19 cellular contexts compared by ENCODE assay signal in the genomic region with DNA sequence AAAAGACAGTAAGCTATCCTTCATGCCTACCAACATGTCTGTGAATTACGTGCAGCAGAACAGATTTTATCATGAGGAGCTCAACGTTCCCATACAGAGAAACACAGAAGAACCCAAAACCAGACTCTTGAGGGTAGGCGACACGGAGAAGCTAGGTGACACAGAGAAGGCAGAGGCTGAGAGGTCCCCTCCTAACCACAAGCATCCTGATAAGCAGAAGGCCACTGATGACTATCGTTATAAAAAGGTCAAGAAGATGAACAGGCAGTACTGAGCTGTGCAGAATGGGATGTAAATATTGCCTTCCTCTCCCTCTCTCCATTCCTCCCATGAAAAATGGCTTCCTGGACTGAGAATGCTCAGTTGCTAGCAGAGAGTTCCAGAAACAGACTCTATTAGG.
DNase-seq lines count a peak whose midpoint lies in the region; ATAC-seq, FAIRE-seq and TF ChIP-seq lines count a peak whose summit lies in the region.
"Had no signal": no experiment of that assay in that cellular context is flagged by ENCODE, and none has a peak within 500 bp of the region (broad histone marks: within the 10 kb centered on the region; RNA-seq: fewer than 3 reads in every experiment).

No MANE protein-coding gene starts in this region.

- peaks cover 5% of the 10 kb centered on the region for H3K4me1 Mint-ChIP-seq in activated T-cell treated with anti-CD3 and anti-CD28 coated beads, Interleukin-2, amount 50 U/mL, for 72 hours (ENCODE audit: low read depth)
- H3K4me1 Mint-ChIP-seq: CD4-positive, CD25-positive, alpha-beta regulatory T cell; CD8-positive, alpha-beta memory T cell; H9 had no signal

- H2AK5ac ChIP-seq in IMR-90 (ENCODE audit: low read depth, low read length) (no peak overlapping the region), H1 (ENCODE audit: low read depth, low read length) (no peak overlapping the region)

- H3K9me3 Mint-ChIP-seq in activated T-cell treated with anti-CD3 and anti-CD28 coated beads, Interleukin-2, amount 50 U/mL, for 72 hours = peaks cover 0 to 3% of the 10 kb centered on the region in 2 donors

- no peak overlapping the region for H3K4me3 Mint-ChIP-seq in activated T-cell treated with anti-CD3 and anti-CD28 coated beads, Interleukin-2, amount 50 U/mL, for 72 hours
- H3K4me3 Mint-ChIP-seq: CD4-positive, CD25-positive, alpha-beta regulatory T cell; CD8-positive, alpha-beta memory T cell; H9 had no signal

- no peak overlapping the region for H3K4me3 ChIP-seq in IMR-90 (ENCODE audit: insufficient read depth, low read depth, low read length)
- H3K4me3 ChIP-seq in H1 (ENCODE audit: extremely low read depth in 1 of 4, insufficient read depth in 2 of 4, low read depth in 3 of 4, low read length in 4 of 4) = no peak overlapping the region
- H3K4me3 ChIP-seq in parathyroid adenoma (ENCODE audit: low read depth, low read length) = no peak overlapping the region

- no CpG with 5 or more reads among the region's 5 CpGs for WGBS in IMR-90 (ENCODE audit: extremely low coverage in 2 of 2, insufficient read length in 1 of 2), 2 experiments
- 84% methylated on average over 5 of the region's 5 CpGs; no CpG with 5 or more reads in 1 of the 2 experiments for WGBS in H1 (ENCODE audit: extremely low coverage in 1 of 2, insufficient coverage in 1 of 2, insufficient read length in 1 of 2, insufficient replicate concordance in 2 of 2, low coverage in 1 of 2, low lambda C conversion rate in 2 of 2, missing lambda C conversion rate in 1 of 2), 2 experiments

- H3K4me2 ChIP-seq in IMR-90 (ENCODE audit: low read depth, low read length) (no peak overlapping the region), H1 (ENCODE audit: insufficient read depth in 1 of 2, low read depth in 2 of 2, low read length in 2 of 2) (no peak overlapping the region), parathyroid adenoma (ENCODE audit: low read length) (no peak overlapping the region)

- H4K8ac ChIP-seq in IMR-90 (ENCODE audit: low read depth in 2 of 2, low read length in 2 of 2) (no peak overlapping the region), H1 (ENCODE audit: extremely low read depth, insufficient read depth, low read length) (no peak overlapping the region)

- H2BK15ac ChIP-seq in IMR-90 (ENCODE audit: low read depth, low read length) = no peak overlapping the region
- H2BK15ac ChIP-seq in H1 (ENCODE audit: low read length) = 0 out of 2 replicates have a peak overlapping the region, but pooled peaks have one; percentile 23

- H3K27me3 Mint-ChIP-seq in activated T-cell treated with anti-CD3 and anti-CD28 coated beads, Interleukin-2, amount 50 U/mL, for 72 hours (ENCODE audit: low read depth) = no peaks in the 10 kb centered on the region
- H3K27me3 Mint-ChIP-seq: CD4-positive, CD25-positive, alpha-beta regulatory T cell; CD8-positive, alpha-beta memory T cell had no signal

- H2BK12ac ChIP-seq in H1 (ENCODE audit: low read depth, low read length) = no peak overlapping the region

- no peaks in the 10 kb centered on the region for H4K20me1 ChIP-seq in IMR-90 (ENCODE audit: insufficient read depth, low read length)
- no peaks in the 10 kb centered on the region for H4K20me1 ChIP-seq in H1 (replicated peaks in 1 of 2; ENCODE audit: control insufficient read depth in 1 of 2, insufficient read depth in 2 of 2, low read length in 2 of 2)

- no peak overlapping the region for H3K9ac ChIP-seq in IMR-90 (ENCODE audit: low read depth, low read length)
- no peak overlapping the region for H3K9ac ChIP-seq in H1 (replicated peaks in 1 of 4; ENCODE audit: extremely low read depth in 1 of 4, low read depth in 3 of 4, low read length in 3 of 4)
- H3K9ac ChIP-seq in parathyroid adenoma = no peak overlapping the region

- H3K36me3 Mint-ChIP-seq in activated T-cell treated with anti-CD3 and anti-CD28 coated beads, Interleukin-2, amount 50 U/mL, for 72 hours (ENCODE audit: insufficient read depth in 2 of 2) = no peaks in the 10 kb centered on the region
- H3K36me3 Mint-ChIP-seq: CD4-positive, CD25-positive, alpha-beta regulatory T cell; CD8-positive, alpha-beta memory T cell had no signal

- H3K23me2 ChIP-seq in H1 (ENCODE audit: low read depth, low read length) = no peaks in the 10 kb centered on the region

- H2AFZ ChIP-seq in IMR-90 (replicated peaks; ENCODE audit: low read length, poor library complexity) = no peak overlapping the region
- H2AFZ ChIP-seq in H1 (ENCODE audit: low read length) = no peak overlapping the region
- no peak overlapping the region for H2AFZ ChIP-seq in parathyroid adenoma

- no peak overlapping the region for H4K5ac ChIP-seq in IMR-90 (ENCODE audit: low read depth, low read length)
- no peak overlapping the region for H4K5ac ChIP-seq in H1 (ENCODE audit: insufficient read length, low read depth, low read length)

- H3K79me1 ChIP-seq in IMR-90 (ENCODE audit: low read depth in 1 of 2, low read length in 2 of 2) (no peaks in the 10 kb centered on the region), H1 (ENCODE audit: low read depth, low read length) (no peaks in the 10 kb centered on the region)

- CTCF ChIA-PET in IMR-90 (lab: Yijun Ruan, JAX) (no interaction called here), H1 (lab: Charles Lee; ENCODE audit: partially characterized antibody) (interaction anchor here (0.6 to 1.1 kb wide), 3 partner anchors 31 to 321 kb away, joined by 3 read pairs; no protein-coding TSS in a partner anchor)

- H4K91ac ChIP-seq in IMR-90 (ENCODE audit: insufficient read depth, low read depth, low read length) (no peak overlapping the region), H1 (replicated peaks; ENCODE audit: insufficient read length, low read length) (no peak overlapping the region)

- H3K14ac ChIP-seq in IMR-90 (replicated peaks; ENCODE audit: low read depth, low read length) (no peak overlapping the region), H1 (ENCODE audit: insufficient read length) (no peak overlapping the region)

- POLR2A ChIA-PET in IMR-90 (lab: Charles Lee; ENCODE audit: unreplicated experiment) (no interaction called here), H1 (lab: Charles Lee; ENCODE audit: partially characterized antibody) (no interaction called here)

- TF ChIP-seq CTCF in IMR-90 (conservative IDR thresholded peaks at IDR 0.05; ENCODE audit: low read depth, low read length) (no peak), H1 (IDR thresholded peaks at IDR 0.05; ENCODE audit: control extremely low read depth in 1 of 3, insufficient read depth in 1 of 3, low read depth in 1 of 3, low read length in 3 of 3) (no peak), parathyroid adenoma (IDR thresholded peaks at IDR 0.05) (no peak)

- no peak for TF ChIP-seq RAD21 in IMR-90 (IDR thresholded peaks at IDR 0.05; ENCODE audit: low read length)
- no peak for TF ChIP-seq RAD21 in H1 (IDR thresholded peaks at IDR 0.05 in 1 of 2, conservative IDR thresholded peaks at IDR 0.05 in 1 of 2; ENCODE audit: low read depth in 2 of 2, low read length in 2 of 2)

- no peak overlapping the region for H3K56ac ChIP-seq in IMR-90 (ENCODE audit: extremely low read depth, insufficient read depth, low read length)
- H3K56ac ChIP-seq in H1 (replicated peaks; ENCODE audit: insufficient read length, low read depth, low read length) = no peak overlapping the region

- no peaks in the 10 kb centered on the region for H3K79me2 ChIP-seq in H1 (ENCODE audit: control insufficient read depth in 1 of 2, insufficient read depth in 2 of 2, low read length in 2 of 2)
- H3K79me2 ChIP-seq in parathyroid adenoma = peaks cover 5% of the 10 kb centered on the region

- intact Hi-C loops in IMR-90 (cut with micrococcal nuclease) = no loop called here

- in situ Hi-C loops in IMR-90 (cut with MboI; ENCODE audit: low sequenced_read_pairs) = no loop called here

- H3K36me3 ChIP-seq in IMR-90 (ENCODE audit: control insufficient read depth, insufficient read depth, low read length) (no peaks in the 10 kb centered on the region), H1 (ENCODE audit: control insufficient read depth in 2 of 4, insufficient read depth in 4 of 4, low read length in 3 of 4) (no peaks in the 10 kb centered on the region), parathyroid adenoma (ENCODE audit: control insufficient read depth, insufficient read depth, low read length) (no peaks in the 10 kb centered on the region)
- H3K36me3 ChIP-seq: BE2C had no signal

- no peaks in the 10 kb centered on the region for H3K9me1 ChIP-seq in IMR-90 (ENCODE audit: insufficient read depth, low read length)

- no peak overlapping the region for H2BK5ac ChIP-seq in IMR-90 (ENCODE audit: low read depth, low read length, poor library complexity, severe bottlenecking)
- no peak overlapping the region for H2BK5ac ChIP-seq in H1 (ENCODE audit: low read depth, low read length)

- FAIRE-seq in H1 (lab: Jason Lieb, UNC) = no peak
- FAIRE-seq: A204.1, D721Med, G401.6, GM12891 had no signal

- ATAC-seq in activated T-cell treated with anti-CD3 and anti-CD28 coated beads, Interleukin-2, amount 50 U/mL, for 72 hours (replicated peaks in 1 of 2) = peak; percentile 25 to 54
- ATAC-seq in IMR-90 (ENCODE audit: low read depth) = no peak
- no peak for ATAC-seq in GM21360 (IDR thresholded peaks at IDR 0.05; ENCODE audit: unreplicated experiment)

- H3K27ac Mint-ChIP-seq in activated T-cell treated with anti-CD3 and anti-CD28 coated beads, Interleukin-2, amount 50 U/mL, for 72 hours = no peak overlapping the region
- H3K27ac Mint-ChIP-seq: CD4-positive, CD25-positive, alpha-beta regulatory T cell; H9 had no signal

- H2BK20ac ChIP-seq in IMR-90 (ENCODE audit: low read depth, low read length) (no peak overlapping the region), H1 (ENCODE audit: low read length) (no peak overlapping the region)

- H3K23ac ChIP-seq in IMR-90 (ENCODE audit: low read depth, low read length) = no peak overlapping the region
- no peak overlapping the region for H3K23ac ChIP-seq in H1 (ENCODE audit: insufficient read length)

- TF ChIP-seq POLR2A in IMR-90 (IDR thresholded peaks at IDR 0.05; ENCODE audit: low read depth, low read length) (no peak), H1 (IDR thresholded peaks at IDR 0.05; ENCODE audit: control extremely low read depth in 1 of 2, low read depth in 2 of 2, low read length in 2 of 2) (no peak)

- dilution Hi-C loops in IMR-90 (cut with HindIII; ENCODE audit: low sequenced_read_pairs, unreplicated experiment) = no loop called here

- H3K27me3 ChIP-seq in IMR-90 (ENCODE audit: control insufficient read depth, insufficient read depth, low read length) (peaks cover 8% of the 10 kb centered on the region), H1 (replicated peaks in 1 of 4; ENCODE audit: control insufficient read depth in 3 of 4, extremely low read depth in 1 of 4, insufficient read depth in 3 of 4, low read length in 3 of 4) (no peaks in the 10 kb centered on the region), parathyroid adenoma (ENCODE audit: control insufficient read depth, insufficient read depth, low read length) (no peaks in the 10 kb centered on the region)
- H3K27me3 ChIP-seq: BE2C had no signal

- no peak overlapping the region for H2BK120ac ChIP-seq in IMR-90 (ENCODE audit: low read depth, low read length)
- no peak overlapping the region for H2BK120ac ChIP-seq in H1 (replicated peaks; ENCODE audit: low read depth, low read length)

- DNase-seq in activated T-cell treated with anti-CD3 and anti-CD28 coated beads, Interleukin-2, amount 50 U/mL, for 72 hours = no peak
- no peak for DNase-seq in activated T-cell treated with anti-CD3 and anti-CD28 coated beads, Interleukin-2, amount 50 U/mL, for 1 hour
- DNase-seq in IMR-90 = peak; percentile 5
- no peak for DNase-seq in H1 (ENCODE audit: low read depth in 1 of 2, low spot score in 2 of 2)
- DNase-seq in A172 (ENCODE audit: low spot score) = no peak
- DNase-seq: ACHN; BE2C; C1 segment of cervical spinal cord; Caco-2; CD4-positive, CD25-positive, alpha-beta regulatory T cell; CD8-positive, alpha-beta memory T cell; GOT3; H9 had no signal

- no peak for TF ChIP-seq EP300 in H1 (IDR thresholded peaks at IDR 0.05; ENCODE audit: borderline replicate concordance in 1 of 2, low read depth in 2 of 2, low read length in 2 of 2)

- H3K4ac ChIP-seq in IMR-90 (ENCODE audit: low read depth, low read length) = no peak overlapping the region
- H3K4ac ChIP-seq in H1 (replicated peaks; ENCODE audit: insufficient read length, low read depth, low read length) = no peak overlapping the region

- H2AK9ac ChIP-seq in IMR-90 (replicated peaks; ENCODE audit: low read depth, low read length, poor library complexity) = no peak overlapping the region

- no peak overlapping the region for H3K27ac ChIP-seq in IMR-90 (ENCODE audit: insufficient read depth, low read length)
- H3K27ac ChIP-seq in H1 (ENCODE audit: low read depth, low read length) = no peak overlapping the region
- peak overlapping the region; percentile 2 for H3K27ac ChIP-seq in parathyroid adenoma

- no TSS peak for BruUV-seq in IMR-90 (replicated peaks; lab: Mats Ljungman, UMichigan)

- H3K18ac ChIP-seq in IMR-90 (ENCODE audit: low read depth, low read length) = no peak overlapping the region
- no peak overlapping the region for H3K18ac ChIP-seq in H1 (ENCODE audit: extremely low read depth, low read length)

- H3K4me1 ChIP-seq in IMR-90 (ENCODE audit: control insufficient read depth, insufficient read depth, low read length) (peaks cover 6% of the 10 kb centered on the region), H1 (replicated peaks in 1 of 4; ENCODE audit: control insufficient read depth in 3 of 4, insufficient read depth in 4 of 4, low read length in 3 of 4) (no peaks in the 10 kb centered on the region), parathyroid adenoma (peaks cover 21% of the 10 kb centered on the region)
- H3K4me1 ChIP-seq: BE2C had no signal

- H3K9me3 ChIP-seq in IMR-90 (ENCODE audit: control insufficient read depth, insufficient read depth, low read length) (no peaks in the 10 kb centered on the region), H1 (ENCODE audit: insufficient read depth in 2 of 2, low read depth in 1 of 2, low read length in 1 of 2) (no peaks in the 10 kb centered on the region), parathyroid adenoma (ENCODE audit: control insufficient read depth, low read length) (no peaks in the 10 kb centered on the region)
- H3K9me3 ChIP-seq: BE2C, Caco-2 had no signal

Comparison
In these comparisons a context has a peak if more than half of its experiments do, and no peak if none do; other contexts are left out.
1. ATAC-seq: peak in activated T-cell treated with anti-CD3 and anti-CD28 coated beads, Interleukin-2, amount 50 U/mL, for 72 hours (2 of 2); none in IMR-90 (single experiment) and GM21360 (single experiment).